8 cellular contexts compared by ENCODE assay signal in the genomic region with DNA sequence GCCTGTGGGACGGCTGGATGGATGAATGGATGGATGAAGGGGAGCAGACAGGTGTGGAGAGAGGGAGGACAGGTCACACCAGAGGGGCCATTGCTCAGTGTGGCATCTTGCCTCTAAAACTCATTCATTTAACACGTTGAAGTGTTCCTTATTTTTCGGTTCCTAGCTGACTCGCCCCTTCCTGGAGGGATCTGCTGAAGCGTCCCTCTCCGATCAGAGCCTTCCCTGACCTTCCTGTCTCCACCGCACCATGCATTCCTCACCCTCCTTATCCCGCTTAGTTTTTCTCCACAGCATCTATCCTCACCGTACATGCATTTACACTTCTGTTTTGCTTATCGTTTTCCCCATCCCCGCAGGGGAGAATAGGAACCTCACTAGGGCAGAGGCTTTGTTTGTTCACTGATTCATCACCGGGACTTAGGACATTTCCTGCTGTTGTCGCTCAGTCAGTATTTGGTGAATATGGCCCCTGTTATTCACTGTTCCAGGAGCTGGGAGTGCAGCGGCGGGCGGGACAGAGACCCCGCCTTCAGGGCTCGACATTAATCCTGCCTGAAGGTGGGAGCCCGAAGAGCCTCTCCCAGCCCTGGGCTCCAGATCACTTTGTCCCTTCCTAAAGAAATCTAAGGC.
DNase-seq lines count a peak whose midpoint lies in the region; ATAC-seq and TF ChIP-seq lines count a peak whose summit lies in the region.

No MANE protein-coding gene starts in this region.

- peak overlapping the region; percentile 80 for H3K4me3 Mint-ChIP-seq in activated naive CD4-positive, alpha-beta T cell treated with anti-CD3 and anti-CD28 coated beads, Interleukin-2, amount 10 ng/mL, durations not matched to agents 7 days and 5 days

- H3K36me3 Mint-ChIP-seq in activated naive CD4-positive, alpha-beta T cell treated with anti-CD3 and anti-CD28 coated beads, Interleukin-2, amount 10 ng/mL, durations not matched to agents 7 days and 5 days: no peaks in the 10 kb centered on the region

- H3K27ac Mint-ChIP-seq in activated naive CD4-positive, alpha-beta T cell treated with anti-CD3 and anti-CD28 coated beads, Interleukin-2, amount 10 ng/mL, durations not matched to agents 7 days and 5 days: no peak overlapping the region

- H3K9me3 Mint-ChIP-seq in activated naive CD4-positive, alpha-beta T cell treated with anti-CD3 and anti-CD28 coated beads, Interleukin-2, amount 10 ng/mL, durations not matched to agents 7 days and 5 days: no peaks in the 10 kb centered on the region

- H3K9me3 ChIP-seq in neutrophil: no peaks in the 10 kb centered on the region

- CTCF ChIA-PET in activated naive CD4-positive, alpha-beta T cell treated with anti-CD3 and anti-CD28 coated beads, Interleukin-2, amount 10 ng/mL, durations not matched to agents 7 days and 5 days (lab: Charles Lee): interaction anchor here (0.7 to 6.6 kb wide), 48 partner anchors 9 to 848 kb away, joined by 3 to 170 read pairs (median 6); partner anchors contain the start of genes CEP70, ESYT3 and PIK3CB

- H3K36me3 ChIP-seq in neutrophil: no peaks in the 10 kb centered on the region

- no peak for DNase-seq in activated naive CD4-positive, alpha-beta T cell treated with anti-CD3 and anti-CD28 coated beads, Interleukin-2, amount 10 ng/mL, durations not matched to agents 7 days and 5 days
- no peak for DNase-seq in activated naive CD4-positive, alpha-beta T cell treated with anti-CD3 and anti-CD28 coated beads, Interleukin-2, amount 50 U/mL, for 16 hours
- peak; percentile 91 for DNase-seq in SIG-M5 treated with dmso at 0.1 percent for 504 hours (lab: John Stamatoyannopoulos, UW; ENCODE audit: unreplicated experiment)
- no peak for DNase-seq in epithelial cell of prostate (ENCODE audit: low read depth, low spot score)
- no peak for DNase-seq in NCI-H2171 (lab: John Stamatoyannopoulos, UW)
- no peak for DNase-seq in GOT3 (lab: John Stamatoyannopoulos, UW)

- peak; percentile 10 for ATAC-seq in HG03103 (IDR thresholded peaks at IDR 0.05; ENCODE audit: low read depth, unreplicated experiment)

- H3K4me3 ChIP-seq in neutrophil (ENCODE audit: low read depth in 1 of 2, low read length in 1 of 2): peak overlapping the region; percentile 99 to 100

- no peak for TF ChIP-seq CTCF in neutrophil (IDR thresholded peaks at IDR 0.05)

- peaks cover 21 to 23% of the 10 kb centered on the region in 2 experiments for H3K4me1 ChIP-seq in neutrophil (ENCODE audit: control insufficient read depth in 1 of 2, insufficient read depth in 1 of 2, low read depth in 1 of 2, low read length in 1 of 2)

- H3K27me3 Mint-ChIP-seq in activated naive CD4-positive, alpha-beta T cell treated with anti-CD3 and anti-CD28 coated beads, Interleukin-2, amount 10 ng/mL, durations not matched to agents 7 days and 5 days: peaks cover 36% of the 10 kb centered on the region

- H3K27ac ChIP-seq in epithelial cell of prostate (peak overlapping the region; percentile 72), neutrophil (peak overlapping the region; percentile 91)

- H3K27me3 ChIP-seq in neutrophil: no peaks in the 10 kb centered on the region

- H3K4me1 Mint-ChIP-seq in activated naive CD4-positive, alpha-beta T cell treated with anti-CD3 and anti-CD28 coated beads, Interleukin-2, amount 10 ng/mL, durations not matched to agents 7 days and 5 days: peaks cover 7% of the 10 kb centered on the region
